Comparison of ENCODE assay signal across 8 cellular contexts in the genomic region with DNA sequence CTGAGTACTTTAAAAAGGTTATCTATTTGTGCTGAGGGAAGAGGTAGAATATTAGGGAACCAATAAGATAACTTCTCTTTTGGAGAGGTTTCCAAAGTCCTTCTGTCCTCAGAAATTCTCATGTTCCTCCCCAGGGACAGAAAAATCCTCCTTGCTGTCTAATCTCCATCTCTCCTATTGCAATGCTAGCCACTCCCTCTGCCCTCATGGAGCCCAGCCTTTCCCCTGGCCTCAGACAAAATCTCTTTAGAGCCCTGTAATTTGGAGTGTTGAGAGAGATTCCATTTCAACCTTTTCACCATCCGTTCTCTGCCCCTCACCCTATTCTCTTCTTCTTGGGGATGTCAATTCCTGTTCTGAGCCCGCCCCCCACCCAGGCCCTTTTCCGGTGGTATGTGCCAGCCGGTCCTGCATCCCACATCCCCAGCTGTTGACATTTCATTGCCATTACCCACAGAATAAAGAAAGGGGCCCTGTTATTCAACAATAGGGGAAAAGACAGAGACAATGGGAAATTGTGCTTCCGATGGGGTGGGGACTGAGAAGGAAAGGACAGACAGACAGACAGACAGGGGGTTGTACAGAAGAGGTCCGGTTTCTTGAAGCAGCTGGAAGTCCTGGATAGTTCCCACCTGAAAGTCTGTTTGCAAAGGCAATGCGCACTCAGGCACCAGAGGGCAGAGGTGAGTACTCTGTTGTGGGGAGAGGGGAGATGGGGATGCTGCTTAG. TPM values are rescaled to one million over a fixed set of nuclear protein-coding genes. Genes with fewer than 3 reads are reported as not detected.
A peak's percentile ranks its signal among the peaks of the same experiment; 100 is the strongest.
DNase-seq lines count a peak whose midpoint lies in the region; ATAC-seq and TF ChIP-seq lines count a peak whose summit lies in the region.

Gene HAPLN2 (plus strand): TSS at position 563 of the 729 bp plus-strand sequence. CDS start 4,076 bp downstream, outside the sequence.

- no peak for ATAC-seq in activated T-cell treated with anti-CD3 and anti-CD28 coated beads, Interleukin-2, amount 50 U/mL, for 4 hours
- ATAC-seq in effector memory CD8-positive, alpha-beta T cell (replicated peaks): no peak
- ATAC-seq in HG02588 (IDR thresholded peaks at IDR 0.05; ENCODE audit: unreplicated experiment): no peak

- DNase-seq in activated T-cell treated with anti-CD3 and anti-CD28 coated beads, Interleukin-2, amount 50 U/mL, for 48 hours: peak; percentile 47 to 48
- no peak for DNase-seq in activated T-cell treated with anti-CD3 and anti-CD28 coated beads, Interleukin-2, amount 50 U/mL, for 4 hours
- DNase-seq in NCI-H774 (lab: John Stamatoyannopoulos, UW) (peak; percentile 16), cerebellar cortex (ENCODE audit: low spot score) (peak; percentile 52), progenitor cell of endocrine pancreas (ENCODE audit: low spot score, unreplicated experiment) (peak; percentile 32), OCI-M2 (lab: John Stamatoyannopoulos, UW; ENCODE audit: unreplicated experiment) (no peak)
- no peak for DNase-seq in effector memory CD8-positive, alpha-beta T cell

- H3K4me1 Mint-ChIP-seq in activated T-cell treated with anti-CD3 and anti-CD28 coated beads, Interleukin-2, amount 50 U/mL, for 4 hours (ENCODE audit: low read depth): no peaks in the 10 kb centered on the region
- H3K4me1 Mint-ChIP-seq in progenitor cell of endocrine pancreas (ENCODE audit: low read depth): peaks cover 4% of the 10 kb centered on the region
- H3K4me1 Mint-ChIP-seq in effector memory CD8-positive, alpha-beta T cell (ENCODE audit: low read depth in 2 of 2): peaks cover 0 to 2% of the 10 kb centered on the region in 2 donors

- no peaks in the 10 kb centered on the region for H3K9me3 Mint-ChIP-seq in activated T-cell treated with anti-CD3 and anti-CD28 coated beads, Interleukin-2, amount 50 U/mL, for 4 hours
- no peaks in the 10 kb centered on the region for H3K9me3 Mint-ChIP-seq in progenitor cell of endocrine pancreas (ENCODE audit: low read depth)
- no peaks in the 10 kb centered on the region for H3K9me3 Mint-ChIP-seq in effector memory CD8-positive, alpha-beta T cell

- H3K27ac Mint-ChIP-seq in progenitor cell of endocrine pancreas: no peak within 1 kb of the TSS
- H3K27ac Mint-ChIP-seq in effector memory CD8-positive, alpha-beta T cell: no peak within 1 kb of the TSS

- no peaks in the 10 kb centered on the region for H3K36me3 Mint-ChIP-seq in activated T-cell treated with anti-CD3 and anti-CD28 coated beads, Interleukin-2, amount 50 U/mL, for 4 hours (ENCODE audit: insufficient read depth)
- no peaks in the 10 kb centered on the region for H3K36me3 Mint-ChIP-seq in progenitor cell of endocrine pancreas (ENCODE audit: insufficient read depth)
- H3K36me3 Mint-ChIP-seq in effector memory CD8-positive, alpha-beta T cell (ENCODE audit: insufficient read depth): peaks cover 3% of the 10 kb centered on the region

- TF ChIP-seq CTCF in progenitor cell of endocrine pancreas (IDR thresholded peaks at IDR 0.05; ENCODE audit: unreplicated experiment): peak; percentile 62

- H3K27me3 Mint-ChIP-seq in activated T-cell treated with anti-CD3 and anti-CD28 coated beads, Interleukin-2, amount 50 U/mL, for 4 hours (ENCODE audit: low read depth): peaks cover 59% of the 10 kb centered on the region
- H3K27me3 Mint-ChIP-seq in progenitor cell of endocrine pancreas: peaks cover 65% of the 10 kb centered on the region
- H3K27me3 Mint-ChIP-seq in effector memory CD8-positive, alpha-beta T cell: peaks cover 61 to 76% of the 10 kb centered on the region in 2 donors

- H3K4me3 Mint-ChIP-seq in activated T-cell treated with anti-CD3 and anti-CD28 coated beads, Interleukin-2, amount 50 U/mL, for 4 hours: no peak within 1 kb of the TSS
- no peak within 1 kb of the TSS for H3K4me3 Mint-ChIP-seq in progenitor cell of endocrine pancreas (ENCODE audit: low read depth)
- no peak within 1 kb of the TSS for H3K4me3 Mint-ChIP-seq in effector memory CD8-positive, alpha-beta T cell

RNA-seq across cellular contexts. Expression of gene HAPLN2, which starts in this region (rescaled TPM):
- not detected for total RNA-seq in activated T-cell treated with anti-CD3 and anti-CD28 coated beads, Interleukin-2, amount 50 U/mL, for 4 hours
- 0.38 and 0.93 TPM in 2 replicates for total RNA-seq in progenitor cell of endocrine pancreas

Comparison
In these comparisons a context has a peak if more than half of its experiments do, and no peak if none do; other contexts are left out.
1. DNase-seq: peak in activated T-cell treated with anti-CD3 and anti-CD28 coated beads, Interleukin-2, amount 50 U/mL, for 48 hours (2 of 2), NCI-H774 (single experiment) and cerebellar cortex (single experiment); none in activated T-cell treated with anti-CD3 and anti-CD28 coated beads, Interleukin-2, amount 50 U/mL, for 4 hours (single experiment), effector memory CD8-positive, alpha-beta T cell (0 of 3) and OCI-M2 (single experiment).
2. Peak in DNase-seq in progenitor cell of endocrine pancreas; RNA of the gene not detected or under 1 TPM.